9 cellular contexts compared by ENCODE assay signal in the genomic region with DNA sequence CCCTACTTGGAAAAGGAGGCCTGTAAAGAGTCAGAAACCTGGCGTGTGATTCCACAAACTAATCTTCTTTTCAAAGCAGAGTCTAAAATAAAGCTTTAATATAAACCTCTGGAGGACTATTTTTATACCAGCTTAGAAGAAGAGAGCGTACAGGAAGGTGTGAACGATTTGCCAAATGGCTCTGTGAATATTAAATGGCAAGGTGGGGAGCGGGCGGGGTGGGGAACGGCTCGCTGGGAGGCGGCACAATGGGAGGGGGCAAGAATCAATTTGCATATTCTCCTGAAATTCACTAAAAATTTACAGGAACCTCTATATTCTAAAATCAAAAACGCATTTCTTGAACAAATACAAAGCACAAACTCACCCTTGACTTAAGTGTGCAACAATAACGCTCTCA. TPM values are rescaled to one million over a fixed set of nuclear protein-coding genes. Genes with fewer than 3 reads are reported as not detected.
DNase-seq lines count a peak whose midpoint lies in the region; ATAC-seq and TF ChIP-seq lines count a peak whose summit lies in the region.
"Had no signal": no experiment of that assay in that cellular context is flagged by ENCODE, and none has a peak within 500 bp of the region (broad histone marks: within the 10 kb centered on the region; RNA-seq: fewer than 3 reads in every experiment).

No MANE protein-coding gene starts in this region.

- H3K4me3 Mint-ChIP-seq in CD4-positive, alpha-beta T cell, result peak overlapping the region; percentile 100

- H3K36me3 Mint-ChIP-seq in CD4-positive, alpha-beta T cell (ENCODE audit: low read depth), result peaks cover 65% of the 10 kb centered on the region

- CTCF ChIA-PET in CD4-positive, alpha-beta T cell (lab: Charles Lee), result interaction anchor here (0.9 to 1.4 kb wide), 2 partner anchors 84 to 135 kb away, joined by 3 to 7 read pairs; partner anchors contain the start of gene PSMC4

- no peak overlapping the region for H3K9ac ChIP-seq in OCI-LY3 (ENCODE audit: low read length)

- intact Hi-C loops in CD4-positive, alpha-beta T cell (cut with DNase I, micrococcal nuclease), result loop anchor here (5.0 to 10.0 kb wide), 3 partner anchors 37 to 60 kb away; partner anchors contain the start of genes ZNF546 (in 2 of the 2) and ZNF780A (in 1 of the 2)
- intact Hi-C loops in posterior cingulate gyrus (cut with DNase I), result no loop called here

- H3K4me1 Mint-ChIP-seq in CD4-positive, alpha-beta T cell (ENCODE audit: low read depth), result peaks cover 63% of the 10 kb centered on the region

- H3K27ac Mint-ChIP-seq in CD4-positive, alpha-beta T cell, result peak overlapping the region; percentile 96

- H3K79me2 ChIP-seq in OCI-LY3 (ENCODE audit: low read length), result peaks cover 31% of the 10 kb centered on the region

- H3K9me3 Mint-ChIP-seq in CD4-positive, alpha-beta T cell, result peaks cover 2% of the 10 kb centered on the region

- H3K9me3 ChIP-seq in CD4-positive, alpha-beta T cell (ENCODE audit: control insufficient read depth, low read length), result peaks cover 12% of the 10 kb centered on the region
- H3K9me3 ChIP-seq in OCI-LY3 (ENCODE audit: insufficient read depth, low read length) (peaks cover 33% of the 10 kb centered on the region), neutrophil (no peaks in the 10 kb centered on the region)

- DNase-seq in CD4-positive, alpha-beta T cell, result no peak
- no peak for DNase-seq in epithelial cell of esophagus (ENCODE audit: low read depth)
- no peak for DNase-seq in posterior cingulate gyrus
- no peak for DNase-seq in NCI-H446 (lab: John Stamatoyannopoulos, UW)

- H3K27me3 ChIP-seq in CD4-positive, alpha-beta T cell (ENCODE audit: control insufficient read depth, insufficient read depth, low read length), result no peaks in the 10 kb centered on the region
- H3K27me3 ChIP-seq in OCI-LY3 (ENCODE audit: low read depth, low read length) (no peaks in the 10 kb centered on the region), neutrophil (peaks cover 24% of the 10 kb centered on the region)

- peaks cover 9% of the 10 kb centered on the region; the same call in 1 of the 2 replicates for H3K4me1 ChIP-seq in OCI-LY3 (ENCODE audit: low read length)
- peaks cover 14 to 34% of the 10 kb centered on the region in 2 experiments for H3K4me1 ChIP-seq in neutrophil (ENCODE audit: control insufficient read depth in 1 of 2, insufficient read depth in 1 of 2, low read depth in 1 of 2, low read length in 1 of 2)

- H2AFZ ChIP-seq in OCI-LY3 (ENCODE audit: low read depth, low read length), result no peak overlapping the region

- no peak for TF ChIP-seq CTCF in CD4-positive, alpha-beta T cell (IDR thresholded peaks at IDR 0.05)
- no peak for TF ChIP-seq CTCF in OCI-LY3 (IDR thresholded peaks at IDR 0.05; ENCODE audit: low read depth, low read length)
- no peak for TF ChIP-seq CTCF in epithelial cell of esophagus (IDR thresholded peaks at IDR 0.05; ENCODE audit: insufficient read depth, low read depth, low read length, missing control alignments)
- no peak for TF ChIP-seq CTCF in neutrophil (IDR thresholded peaks at IDR 0.05)

- no peak for ATAC-seq in CD4-positive, alpha-beta T cell (ENCODE audit: poor library complexity)
- ATAC-seq in HG02938 (IDR thresholded peaks at IDR 0.05; ENCODE audit: unreplicated experiment) (no peak), HG02610 (IDR thresholded peaks at IDR 0.05; ENCODE audit: unreplicated experiment) (no peak)

- H4K20me1 ChIP-seq in OCI-LY3 (ENCODE audit: insufficient read depth, low read length), result no peaks in the 10 kb centered on the region

- no peaks in the 10 kb centered on the region for H3K27me3 Mint-ChIP-seq in CD4-positive, alpha-beta T cell

- H3K4me2 ChIP-seq in OCI-LY3 (ENCODE audit: low read length), result peak overlapping the region; percentile 60

- no peak overlapping the region for H3K27ac ChIP-seq in CD4-positive, alpha-beta T cell (ENCODE audit: low read depth, low read length)
- H3K27ac ChIP-seq in OCI-LY3 (ENCODE audit: low read length) (no peak overlapping the region), neutrophil (peak overlapping the region; percentile 79)
- H3K27ac ChIP-seq: epithelial cell of prostate had no signal

- H3K4me3 ChIP-seq in OCI-LY3 (ENCODE audit: low read length) (peak overlapping the region; percentile 84), epithelial cell of esophagus (ENCODE audit: low read length) (peak overlapping the region; percentile 81), neutrophil (ENCODE audit: low read depth in 1 of 2, low read length in 1 of 2) (peak overlapping the region; percentile 73 to 79)

- POLR2A ChIA-PET in CD4-positive, alpha-beta T cell (lab: Charles Lee), result interaction anchor here (1.4 to 2.1 kb wide), 5 partner anchors 35 to 293 kb away, joined by 3 to 19 read pairs (median 6); partner anchors contain the start of genes C19orf47, PLD3, PSMC4 and ZNF780A

- H3K36me3 ChIP-seq in OCI-LY3 (replicated peaks; ENCODE audit: low read depth, low read length) (peaks cover 21% of the 10 kb centered on the region), neutrophil (no peaks in the 10 kb centered on the region)

RNA-seq across cellular contexts. Expression of gene ZNF780B, which starts 1.0 kb away (rescaled TPM):
- 10 to 100 TPM; 11.8 to 12.0 TPM for total RNA-seq in CD4-positive, alpha-beta T cell

RNA-seq across cellular contexts. Expression of gene ZNF780A, which starts 35.7 kb away (rescaled TPM):
- 10 to 100 TPM in 1 of 2 experiments, 1 to 10 TPM in 1; 9.7 to 10.6 TPM for total RNA-seq in CD4-positive, alpha-beta T cell

RNA-seq across cellular contexts. Expression of gene ZNF546, which starts 58.2 kb away (rescaled TPM):
- total RNA-seq in CD4-positive, alpha-beta T cell, result 1 to 10 TPM; 2.4 to 3.8 TPM
